ENCODE assay signal across 1 cellular context in genomic region chr2:203580846-203581245, GRCh38.
TF ChIP-seq lines count a peak whose summit lies in the region.

No MANE protein-coding gene starts in this region.

TF ChIP-seq in H1, 55 proteins besides CTCF, POLR2A, EP300 and RAD21:
- TF ChIP-seq SIRT6 (IDR thresholded peaks at IDR 0.05; ENCODE audit: low read length) (no peak), KDM4A (IDR thresholded peaks at IDR 0.05; ENCODE audit: low read depth, low read length, severe bottlenecking) (no peak), NRF1 (IDR thresholded peaks at IDR 0.05; ENCODE audit: low read depth, low read length) (no peak), SIN3A (conservative IDR thresholded peaks at IDR 0.05 in 1 of 2, IDR thresholded peaks at IDR 0.05 in 1 of 2; ENCODE audit: low read depth in 1 of 2, low read length in 2 of 2) (no peak), TAF7 (optimal IDR thresholded peaks at IDR 0.05; ENCODE audit: borderline replicate concordance, low read depth, low read length) (no peak), BACH1 (IDR thresholded peaks at IDR 0.05; ENCODE audit: low read length) (no peak), E2F6 (IDR thresholded peaks at IDR 0.05) (no peak), EZH2 (IDR thresholded peaks at IDR 0.05; ENCODE audit: low read depth, low read length, severe bottlenecking) (no peak), ASH2L (IDR thresholded peaks at IDR 0.05; ENCODE audit: low read length) (no peak), HDAC6 (IDR thresholded peaks at IDR 0.05; ENCODE audit: low read depth, low read length) (no peak), POU5F1 (IDR thresholded peaks at IDR 0.05; ENCODE audit: low read depth, low read length) (no peak)
